17 cellular contexts compared by ENCODE assay signal in the genomic region with DNA sequence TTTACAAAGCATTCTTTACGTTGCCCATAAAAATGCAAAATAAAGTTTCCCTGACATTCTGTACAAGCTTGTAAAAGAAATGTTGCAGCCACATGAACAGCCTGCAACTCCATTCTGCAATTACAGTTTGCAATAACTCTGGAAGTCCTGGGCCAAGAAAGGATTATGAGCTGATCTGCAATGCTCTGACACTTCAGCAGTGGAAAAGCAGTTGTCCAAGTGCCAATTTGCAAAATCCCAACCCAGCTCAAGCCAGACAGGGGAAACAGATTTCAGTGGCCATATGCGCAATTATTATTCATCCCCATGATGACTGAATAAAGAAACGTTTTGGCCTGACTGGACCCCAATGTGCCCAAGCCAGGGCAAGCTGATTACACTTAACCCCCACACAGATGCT.
"Had no signal": no experiment of that assay in that cellular context is flagged by ENCODE, and none has a peak within 500 bp of the region (broad histone marks: within the 10 kb centered on the region; RNA-seq: fewer than 3 reads in every experiment).

No MANE protein-coding gene starts in this region.

- H3K9me3 ChIP-seq: prostate gland, right lobe of liver had no signal

- H3K4me3 Mint-ChIP-seq: activated CD8-positive, alpha-beta memory T cell treated with anti-CD3 and anti-CD28 coated beads, Interleukin-2, amount 10 ng/mL, durations not matched to agents 7 days and 5 days; activated T-cell treated with anti-CD3 and anti-CD28 coated beads, Interleukin-2, amount 50 U/mL, for 24 hours; immature natural killer cell; natural killer cell treated with Interleukin-12 subunit alpha and Interleukin-12 subunit beta and Interleukin-15 and Interleukin-18, amount 100 ng/mL, for 72 hours had no signal

- H3K27me3 ChIP-seq: brain microvascular endothelial cell, right lobe of liver had no signal

- ATAC-seq: activated CD8-positive, alpha-beta memory T cell treated with anti-CD3 and anti-CD28 coated beads, Interleukin-2, amount 10 ng/mL, durations not matched to agents 7 days and 5 days; activated naive CD4-positive, alpha-beta T cell treated with anti-CD3 and anti-CD28 coated beads, Interleukin-2, amount 50 U/mL, for 72 hours; left colon; natural killer cell treated with Interleukin-12 subunit alpha and Interleukin-12 subunit beta and Interleukin-15 and Interleukin-18, amount 100 ng/mL, for 72 hours; right lobe of liver had no signal

- H3K36me3 ChIP-seq: brain microvascular endothelial cell, prostate gland, right lobe of liver had no signal

- H3K27ac ChIP-seq: brain microvascular endothelial cell, prostate gland, right lobe of liver had no signal

- H3K27ac Mint-ChIP-seq: activated CD8-positive, alpha-beta memory T cell treated with anti-CD3 and anti-CD28 coated beads, Interleukin-2, amount 10 ng/mL, durations not matched to agents 7 days and 5 days; activated naive CD4-positive, alpha-beta T cell treated with anti-CD3 and anti-CD28 coated beads, Interleukin-2, amount 50 U/mL, for 72 hours; activated T-cell treated with anti-CD3 and anti-CD28 coated beads, Interleukin-2, amount 50 U/mL, for 24 hours; immature natural killer cell; natural killer cell treated with Interleukin-12 subunit alpha and Interleukin-12 subunit beta and Interleukin-15 and Interleukin-18, amount 100 ng/mL, for 72 hours had no signal

- H3K4me1 ChIP-seq: prostate gland, right lobe of liver had no signal

- H3K9me3 Mint-ChIP-seq: activated T-cell treated with anti-CD3 and anti-CD28 coated beads, Interleukin-2, amount 50 U/mL, for 24 hours had no signal

- H3K36me3 Mint-ChIP-seq: activated CD8-positive, alpha-beta memory T cell treated with anti-CD3 and anti-CD28 coated beads, Interleukin-2, amount 10 ng/mL, durations not matched to agents 7 days and 5 days; activated naive CD4-positive, alpha-beta T cell treated with anti-CD3 and anti-CD28 coated beads, Interleukin-2, amount 50 U/mL, for 72 hours; immature natural killer cell; natural killer cell treated with Interleukin-12 subunit alpha and Interleukin-12 subunit beta and Interleukin-15 and Interleukin-18, amount 100 ng/mL, for 72 hours had no signal

- DNase-seq: activated CD4-positive, alpha-beta T cell treated with anti-CD3 and anti-CD28 coated beads for 1 hour; activated CD4-positive, alpha-beta T cell treated with anti-CD3 and anti-CD28 coated beads, Interleukin-2, amount 50 U/mL, for 48 hours; activated CD8-positive, alpha-beta memory T cell treated with anti-CD3 and anti-CD28 coated beads, Interleukin-2, amount 10 ng/mL, durations not matched to agents 7 days and 5 days; activated effector memory CD4-positive, alpha-beta T cell treated with Interleukin-2 at 50 U/mL for 16 hours; activated T-cell treated with anti-CD3 and anti-CD28 coated beads, Interleukin-2, amount 50 U/mL, for 24 hours; amygdala; brain microvascular endothelial cell; immature natural killer cell; left colon; occipital lobe; right lobe of liver; stimulated activated CD4-positive, alpha-beta T cell treated with anti-CD3 and anti-CD28 coated beads, Interleukin-2, amount 100 ng/mL, for 48 hours; stimulated activated naive CD4-positive, alpha-beta T cell treated with Interleukin-2 at 50 U/mL for 16 hours; T-helper 2 cell had no signal

- H3K4me1 Mint-ChIP-seq: activated CD8-positive, alpha-beta memory T cell treated with anti-CD3 and anti-CD28 coated beads, Interleukin-2, amount 10 ng/mL, durations not matched to agents 7 days and 5 days; immature natural killer cell had no signal

- H3K4me3 ChIP-seq: prostate gland, right lobe of liver had no signal

- H3K27me3 Mint-ChIP-seq: activated CD8-positive, alpha-beta memory T cell treated with anti-CD3 and anti-CD28 coated beads, Interleukin-2, amount 10 ng/mL, durations not matched to agents 7 days and 5 days had no signal
